1 cellular context compared by ENCODE assay signal in the genomic region with DNA sequence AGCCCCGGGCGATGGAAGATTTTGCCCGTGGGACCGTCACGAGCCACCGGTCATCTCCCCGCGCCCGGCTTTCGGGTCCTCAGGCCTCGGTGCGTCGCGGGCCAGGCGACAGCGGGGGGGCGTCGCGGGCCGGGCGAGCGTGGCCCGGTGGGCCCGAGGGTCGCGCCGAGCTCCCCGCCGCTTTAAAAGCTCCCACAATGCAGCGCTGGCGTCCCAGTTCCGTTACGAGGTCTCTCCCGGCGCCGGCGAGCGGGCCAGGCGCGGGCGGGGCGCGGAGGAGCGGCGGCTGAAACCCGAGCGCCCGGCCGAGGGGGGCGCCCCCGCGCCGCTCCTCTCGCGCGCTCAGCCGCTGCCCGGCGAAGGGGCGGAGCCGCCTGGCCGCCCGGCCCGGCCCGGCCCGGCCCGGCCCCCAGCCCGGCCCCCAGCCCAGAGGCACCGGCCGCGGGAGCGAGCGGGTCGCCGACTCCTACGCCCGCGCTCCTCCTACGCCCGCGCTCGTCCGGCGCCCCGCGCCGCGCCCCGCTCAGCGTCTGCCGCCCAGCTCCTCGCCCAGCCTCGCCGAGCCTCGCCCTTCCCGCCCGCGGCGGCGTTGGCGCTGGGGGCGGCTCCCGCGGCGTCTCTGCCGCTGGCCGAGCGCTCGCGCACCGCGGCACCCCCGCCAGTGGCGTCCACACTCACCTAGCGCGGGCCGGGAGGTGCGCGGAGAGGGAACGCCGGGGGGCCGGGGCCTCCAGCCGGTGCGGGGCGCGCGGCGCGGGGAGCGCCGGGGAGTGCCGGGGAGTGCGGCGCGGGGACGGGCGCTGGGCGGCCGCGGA.
TF ChIP-seq lines count a peak whose summit lies in the region.

Gene RASSF8, plus strand, starts transcription at position 429 of the 815 bp plus-strand sequence. CDS start 96,662 bp downstream, outside the sequence.

TF ChIP-seq in GM12878, 131 proteins besides CTCF, POLR2A, EP300 and RAD21 (continued from another document):
- TF ChIP-seq, protein P1, sequence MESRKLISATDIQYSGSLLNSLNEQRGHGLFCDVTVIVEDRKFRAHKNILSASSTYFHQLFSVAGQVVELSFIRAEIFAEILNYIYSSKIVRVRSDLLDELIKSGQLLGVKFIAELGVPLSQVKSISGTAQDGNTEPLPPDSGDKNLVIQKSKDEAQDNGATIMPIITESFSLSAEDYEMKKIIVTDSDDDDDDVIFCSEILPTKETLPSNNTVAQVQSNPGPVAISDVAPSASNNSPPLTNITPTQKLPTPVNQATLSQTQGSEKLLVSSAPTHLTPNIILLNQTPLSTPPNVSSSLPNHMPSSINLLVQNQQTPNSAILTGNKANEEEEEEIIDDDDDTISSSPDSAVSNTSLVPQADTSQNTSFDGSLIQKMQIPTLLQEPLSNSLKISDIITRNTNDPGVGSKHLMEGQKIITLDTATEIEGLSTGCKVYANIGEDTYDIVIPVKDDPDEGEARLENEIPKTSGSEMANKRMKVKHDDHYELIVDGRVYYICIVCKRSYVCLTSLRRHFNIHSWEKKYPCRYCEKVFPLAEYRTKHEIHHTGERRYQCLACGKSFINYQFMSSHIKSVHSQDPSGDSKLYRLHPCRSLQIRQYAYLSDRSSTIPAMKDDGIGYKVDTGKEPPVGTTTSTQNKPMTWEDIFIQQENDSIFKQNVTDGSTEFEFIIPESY (IDR thresholded peaks at IDR 0.05) = no peak
- TF ChIP-seq CREB1 (IDR thresholded peaks at IDR 0.05; ENCODE audit: low read depth) = no peak
- TF ChIP-seq, protein P2, sequence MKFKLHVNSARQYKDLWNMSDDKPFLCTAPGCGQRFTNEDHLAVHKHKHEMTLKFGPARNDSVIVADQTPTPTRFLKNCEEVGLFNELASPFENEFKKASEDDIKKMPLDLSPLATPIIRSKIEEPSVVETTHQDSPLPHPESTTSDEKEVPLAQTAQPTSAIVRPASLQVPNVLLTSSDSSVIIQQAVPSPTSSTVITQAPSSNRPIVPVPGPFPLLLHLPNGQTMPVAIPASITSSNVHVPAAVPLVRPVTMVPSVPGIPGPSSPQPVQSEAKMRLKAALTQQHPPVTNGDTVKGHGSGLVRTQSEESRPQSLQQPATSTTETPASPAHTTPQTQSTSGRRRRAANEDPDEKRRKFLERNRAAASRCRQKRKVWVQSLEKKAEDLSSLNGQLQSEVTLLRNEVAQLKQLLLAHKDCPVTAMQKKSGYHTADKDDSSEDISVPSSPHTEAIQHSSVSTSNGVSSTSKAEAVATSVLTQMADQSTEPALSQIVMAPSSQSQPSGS (IDR thresholded peaks at IDR 0.05; ENCODE audit: low read length) = no peak
- 0 out of 2 replicates have a peak, but pooled peaks have one; percentile 9 for TF ChIP-seq NR2F1 (conservative IDR thresholded peaks at IDR 0.05)
